Comparison of ENCODE assay signal across 1 cellular context in the genomic region with DNA sequence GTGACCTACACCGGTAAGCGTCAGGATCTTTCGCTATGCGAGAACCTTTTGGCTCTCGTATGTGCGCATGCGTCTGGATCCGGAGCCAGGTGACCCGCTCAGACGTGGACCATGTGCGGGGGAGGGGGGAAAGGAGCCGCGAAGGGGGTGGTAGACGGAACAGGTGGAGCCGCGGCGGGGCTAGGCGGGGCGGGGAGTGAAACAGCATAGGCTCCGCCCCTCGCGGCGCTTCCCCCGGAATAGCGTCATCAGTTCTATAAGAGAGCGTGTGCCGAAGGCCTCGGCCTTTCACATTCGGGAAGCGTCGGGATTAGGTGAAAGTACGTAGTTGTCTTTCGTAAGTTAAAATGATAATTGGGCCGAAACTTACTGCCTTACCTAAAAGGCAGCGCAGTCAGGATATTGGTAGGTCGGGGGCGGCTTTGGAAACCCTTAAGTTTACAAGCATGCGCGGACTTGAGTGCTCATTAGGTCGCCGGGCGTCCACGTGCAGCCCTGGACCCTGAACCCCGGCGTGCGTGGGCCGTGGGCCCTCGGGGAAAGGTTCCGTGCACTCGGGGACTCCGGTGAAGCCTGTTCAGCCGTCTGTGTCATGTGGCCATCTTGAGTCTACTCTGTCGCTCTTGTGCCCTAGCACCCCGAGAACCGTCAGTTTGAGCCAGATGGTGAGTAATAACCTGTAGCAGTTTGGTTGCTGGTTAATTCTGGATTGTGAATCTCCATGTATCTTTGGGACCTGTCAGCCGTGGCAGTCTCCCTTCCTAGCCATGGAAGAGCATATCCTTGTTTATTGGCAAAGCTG.
TF ChIP-seq lines count a peak whose summit lies in the region.

No MANE protein-coding gene starts in this region.

TF ChIP-seq in K562, 482 proteins besides CTCF, POLR2A, EP300 and RAD21 (continued from another document and continues in another):
- TF ChIP-seq HNRNPH1 (optimal IDR thresholded peaks at IDR 0.05; ENCODE audit: low read depth, low read length), result no peak
- 0 out of 4 replicates have a peak, but pooled peaks have one; percentile 24 to 49 for TF ChIP-seq ARNT (IDR thresholded peaks at IDR 0.05)
- TF ChIP-seq HLTF (IDR thresholded peaks at IDR 0.05), result peak; percentile 82; the same call in 1 of the 2 replicates
- TF ChIP-seq ESRRA (IDR thresholded peaks at IDR 0.05; ENCODE audit: borderline replicate concordance, low read depth), result 0 out of 2 replicates have a peak, but pooled peaks have one; percentile 27
- peak; percentile 31 for TF ChIP-seq DACH1 (IDR thresholded peaks at IDR 0.05; ENCODE audit: partially characterized antibody)
- no peak for TF ChIP-seq NFE2 (IDR thresholded peaks at IDR 0.05; ENCODE audit: low read depth)
- peak; percentile 99 for TF ChIP-seq SNRNP70 (optimal IDR thresholded peaks at IDR 0.05; ENCODE audit: low read depth, low read length)
- TF ChIP-seq ZNF316 (IDR thresholded peaks at IDR 0.05), result peak; percentile 22
- peak; percentile 38; the same call in 1 of the 2 replicates for TF ChIP-seq CC2D1A (IDR thresholded peaks at IDR 0.05)
- TF ChIP-seq HOXB6 (CRISPR knock-in tag; IDR thresholded peaks at IDR 0.05; ENCODE audit: borderline replicate concordance), result peak; percentile 66; the same call in 1 of the 2 replicates
- TF ChIP-seq, protein P1, sequence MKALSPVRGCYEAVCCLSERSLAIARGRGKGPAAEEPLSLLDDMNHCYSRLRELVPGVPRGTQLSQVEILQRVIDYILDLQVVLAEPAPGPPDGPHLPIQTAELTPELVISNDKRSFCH (CRISPR knock-in tag; IDR thresholded peaks at IDR 0.05), result no peak
- TF ChIP-seq, protein P1 (tag; IDR thresholded peaks at IDR 0.05), result peak; percentile 49; the same call in 1 of the 2 replicates
- peak; percentile 71 for TF ChIP-seq CXXC5 (CRISPR knock-in tag; IDR thresholded peaks at IDR 0.05)
- TF ChIP-seq, protein P2, sequence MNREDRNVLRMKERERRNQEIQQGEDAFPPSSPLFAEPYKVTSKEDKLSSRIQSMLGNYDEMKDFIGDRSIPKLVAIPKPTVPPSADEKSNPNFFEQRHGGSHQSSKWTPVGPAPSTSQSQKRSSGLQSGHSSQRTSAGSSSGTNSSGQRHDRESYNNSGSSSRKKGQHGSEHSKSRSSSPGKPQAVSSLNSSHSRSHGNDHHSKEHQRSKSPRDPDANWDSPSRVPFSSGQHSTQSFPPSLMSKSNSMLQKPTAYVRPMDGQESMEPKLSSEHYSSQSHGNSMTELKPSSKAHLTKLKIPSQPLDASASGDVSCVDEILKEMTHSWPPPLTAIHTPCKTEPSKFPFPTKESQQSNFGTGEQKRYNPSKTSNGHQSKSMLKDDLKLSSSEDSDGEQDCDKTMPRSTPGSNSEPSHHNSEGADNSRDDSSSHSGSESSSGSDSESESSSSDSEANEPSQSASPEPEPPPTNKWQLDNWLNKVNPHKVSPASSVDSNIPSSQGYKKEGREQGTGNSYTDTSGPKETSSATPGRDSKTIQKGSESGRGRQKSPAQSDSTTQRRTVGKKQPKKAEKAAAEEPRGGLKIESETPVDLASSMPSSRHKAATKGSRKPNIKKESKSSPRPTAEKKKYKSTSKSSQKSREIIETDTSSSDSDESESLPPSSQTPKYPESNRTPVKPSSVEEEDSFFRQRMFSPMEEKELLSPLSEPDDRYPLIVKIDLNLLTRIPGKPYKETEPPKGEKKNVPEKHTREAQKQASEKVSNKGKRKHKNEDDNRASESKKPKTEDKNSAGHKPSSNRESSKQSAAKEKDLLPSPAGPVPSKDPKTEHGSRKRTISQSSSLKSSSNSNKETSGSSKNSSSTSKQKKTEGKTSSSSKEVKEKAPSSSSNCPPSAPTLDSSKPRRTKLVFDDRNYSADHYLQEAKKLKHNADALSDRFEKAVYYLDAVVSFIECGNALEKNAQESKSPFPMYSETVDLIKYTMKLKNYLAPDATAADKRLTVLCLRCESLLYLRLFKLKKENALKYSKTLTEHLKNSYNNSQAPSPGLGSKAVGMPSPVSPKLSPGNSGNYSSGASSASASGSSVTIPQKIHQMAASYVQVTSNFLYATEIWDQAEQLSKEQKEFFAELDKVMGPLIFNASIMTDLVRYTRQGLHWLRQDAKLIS (CRISPR knock-in tag; IDR thresholded peaks at IDR 0.05), result peak; percentile 85; the same call in 1 of the 2 replicates
- TF ChIP-seq MGA (IDR thresholded peaks at IDR 0.05), result peak; percentile 91
- peak; percentile 99 for TF ChIP-seq SUPT5H (IDR thresholded peaks at IDR 0.05)
- TF ChIP-seq, protein P3, sequence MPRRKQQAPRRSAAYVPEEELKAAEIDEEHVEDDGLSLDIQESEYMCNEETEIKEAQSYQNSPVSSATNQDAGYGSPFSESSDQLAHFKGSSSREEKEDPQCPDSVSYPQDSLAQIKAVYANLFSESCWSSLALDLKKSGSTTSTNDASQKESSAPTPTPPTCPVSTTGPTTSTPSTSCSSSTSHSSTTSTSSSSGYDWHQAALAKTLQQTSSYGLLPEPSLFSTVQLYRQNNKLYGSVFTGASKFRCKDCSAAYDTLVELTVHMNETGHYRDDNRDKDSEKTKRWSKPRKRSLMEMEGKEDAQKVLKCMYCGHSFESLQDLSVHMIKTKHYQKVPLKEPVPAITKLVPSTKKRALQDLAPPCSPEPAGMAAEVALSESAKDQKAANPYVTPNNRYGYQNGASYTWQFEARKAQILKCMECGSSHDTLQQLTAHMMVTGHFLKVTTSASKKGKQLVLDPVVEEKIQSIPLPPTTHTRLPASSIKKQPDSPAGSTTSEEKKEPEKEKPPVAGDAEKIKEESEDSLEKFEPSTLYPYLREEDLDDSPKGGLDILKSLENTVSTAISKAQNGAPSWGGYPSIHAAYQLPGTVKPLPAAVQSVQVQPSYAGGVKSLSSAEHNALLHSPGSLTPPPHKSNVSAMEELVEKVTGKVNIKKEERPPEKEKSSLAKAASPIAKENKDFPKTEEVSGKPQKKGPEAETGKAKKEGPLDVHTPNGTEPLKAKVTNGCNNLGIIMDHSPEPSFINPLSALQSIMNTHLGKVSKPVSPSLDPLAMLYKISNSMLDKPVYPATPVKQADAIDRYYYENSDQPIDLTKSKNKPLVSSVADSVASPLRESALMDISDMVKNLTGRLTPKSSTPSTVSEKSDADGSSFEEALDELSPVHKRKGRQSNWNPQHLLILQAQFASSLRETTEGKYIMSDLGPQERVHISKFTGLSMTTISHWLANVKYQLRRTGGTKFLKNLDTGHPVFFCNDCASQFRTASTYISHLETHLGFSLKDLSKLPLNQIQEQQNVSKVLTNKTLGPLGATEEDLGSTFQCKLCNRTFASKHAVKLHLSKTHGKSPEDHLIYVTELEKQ (CRISPR knock-in tag; IDR thresholded peaks at IDR 0.05), result peak; percentile 14; the same call in 1 of the 2 replicates
- TF ChIP-seq BRD9 (IDR thresholded peaks at IDR 0.05; ENCODE audit: low read depth, partially characterized antibody), result peak; percentile 44
- TF ChIP-seq ZC3H4 (CRISPR knock-in tag; IDR thresholded peaks at IDR 0.05; ENCODE audit: borderline replicate concordance), result peak; percentile 97
- peak; percentile 44; the same call in 1 of the 2 replicates for TF ChIP-seq ZNF232 (CRISPR knock-in tag; IDR thresholded peaks at IDR 0.05)
- TF ChIP-seq SRSF7 (optimal IDR thresholded peaks at IDR 0.05; ENCODE audit: low read depth, low read length), result no peak
- TF ChIP-seq RNF2 (IDR thresholded peaks at IDR 0.05), result 0 out of 2 replicates have a peak, but pooled peaks have one; percentile 62
- peak; percentile 36; the same call in 1 of the 2 replicates for TF ChIP-seq CHD2 (IDR thresholded peaks at IDR 0.05; ENCODE audit: low read depth, low read length)
- peak; percentile 97 for TF ChIP-seq POLR2H (tag; IDR thresholded peaks at IDR 0.05; ENCODE audit: low read depth)
- TF ChIP-seq ZNF780A (CRISPR knock-in tag; IDR thresholded peaks at IDR 0.05), result no peak
- TF ChIP-seq, protein P4, sequence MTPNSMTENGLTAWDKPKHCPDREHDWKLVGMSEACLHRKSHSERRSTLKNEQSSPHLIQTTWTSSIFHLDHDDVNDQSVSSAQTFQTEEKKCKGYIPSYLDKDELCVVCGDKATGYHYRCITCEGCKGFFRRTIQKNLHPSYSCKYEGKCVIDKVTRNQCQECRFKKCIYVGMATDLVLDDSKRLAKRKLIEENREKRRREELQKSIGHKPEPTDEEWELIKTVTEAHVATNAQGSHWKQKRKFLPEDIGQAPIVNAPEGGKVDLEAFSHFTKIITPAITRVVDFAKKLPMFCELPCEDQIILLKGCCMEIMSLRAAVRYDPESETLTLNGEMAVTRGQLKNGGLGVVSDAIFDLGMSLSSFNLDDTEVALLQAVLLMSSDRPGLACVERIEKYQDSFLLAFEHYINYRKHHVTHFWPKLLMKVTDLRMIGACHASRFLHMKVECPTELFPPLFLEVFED (CRISPR knock-in tag; conservative IDR thresholded peaks at IDR 0.05), result 0 out of 2 replicates have a peak, but pooled peaks have one; percentile 86
- TF ChIP-seq BRCA1 (IDR thresholded peaks at IDR 0.05), result no peak
- no peak for TF ChIP-seq BRCA1 (CRISPR knock-in tag; IDR thresholded peaks at IDR 0.05)
- TF ChIP-seq CBFA2T3 (IDR thresholded peaks at IDR 0.05), result peak; percentile 37; the same call in 1 of the 2 replicates
- peak; percentile 37 for TF ChIP-seq NCOR1 (IDR thresholded peaks at IDR 0.05)
- TF ChIP-seq HEY1 (CRISPR knock-in tag; IDR thresholded peaks at IDR 0.05; ENCODE audit: borderline replicate concordance), result 0 out of 2 replicates have a peak, but pooled peaks have one; percentile 27
- TF ChIP-seq BHLHE40 (IDR thresholded peaks at IDR 0.05; ENCODE audit: low read length), result peak; percentile 15; the same call in 1 of the 2 replicates
- peak; percentile 96 for TF ChIP-seq VEZF1 (CRISPR knock-in tag; IDR thresholded peaks at IDR 0.05)
